In the genomic region with DNA sequence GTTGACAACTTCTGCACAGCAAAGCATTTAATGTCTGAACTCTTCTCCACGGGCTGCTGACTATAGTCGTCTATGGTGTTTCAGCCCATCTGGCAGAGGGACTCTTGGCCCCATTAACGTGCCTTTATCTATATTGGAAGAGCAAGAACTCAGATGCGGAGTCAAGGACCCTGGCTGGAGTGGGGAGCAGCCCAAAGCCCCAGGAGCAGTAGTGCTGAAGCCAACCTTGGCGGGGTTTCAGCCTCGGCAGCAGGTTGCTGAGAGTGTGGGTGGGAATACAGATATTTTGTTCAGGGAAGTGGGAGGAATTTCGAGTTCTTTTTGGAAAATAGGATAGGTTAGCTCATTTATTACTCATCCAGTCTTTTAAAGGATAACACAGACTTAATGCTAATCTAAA, we compare ENCODE assay signal across 21 cellular contexts. TPM values are rescaled to one million over a fixed set of nuclear protein-coding genes. Genes with fewer than 3 reads are reported as not detected.
DNase-seq lines count a peak whose midpoint lies in the region; TF ChIP-seq lines count a peak whose summit lies in the region.
"Had no signal": no experiment of that assay in that cellular context is flagged by ENCODE, and none has a peak within 500 bp of the region (broad histone marks: within the 10 kb centered on the region; RNA-seq: fewer than 3 reads in every experiment).

No MANE protein-coding gene starts in this region.

- no peaks in the 10 kb centered on the region for H3K9me3 ChIP-seq in thyroid gland
- H3K9me3 ChIP-seq: body of pancreas, colonic mucosa, HAP-1, sigmoid colon, transverse colon had no signal

- H3K4me3 Mint-ChIP-seq in mesothelial cell of epicardium: no peak overlapping the region
- H3K4me3 Mint-ChIP-seq: activated CD4-positive, alpha-beta T cell treated with anti-CD3 and anti-CD28 coated beads, Interleukin-2, amount 10 ng/mL, durations not matched to agents 7 days and 5 days; activated naive CD8-positive, alpha-beta T cell treated with anti-CD3 and anti-CD28 coated beads, Interleukin-2, amount 10 ng/mL, durations not matched to agents 7 days and 5 days; activated T-helper 17 cell treated with anti-CD3 and anti-CD28 coated beads, Interleukin-2, amount 50 U/mL, for 72 hours; stimulated activated naive B cell treated with anti-CD40 and anti-IgM and Interleukin-4, amounts not matched to agents 10 μg/mL and 1 μg/mL and 100 μg/mL, for 72 hours had no signal

- H3K4me3 ChIP-seq in thyroid gland (replicated peaks in 1 of 3): no peak overlapping the region
- H3K4me3 ChIP-seq: body of pancreas, colonic mucosa, HAP-1, hepatocyte, sigmoid colon, transverse colon had no signal

- TF ChIP-seq POLR2A in thyroid gland (IDR thresholded peaks at IDR 0.05): no peak

- H3K27me3 Mint-ChIP-seq in mesothelial cell of epicardium (ENCODE audit: low read depth): no peaks in the 10 kb centered on the region

- H3K9me3 Mint-ChIP-seq in mesothelial cell of epicardium: no peaks in the 10 kb centered on the region
- H3K9me3 Mint-ChIP-seq: activated CD4-positive, alpha-beta T cell treated with anti-CD3 and anti-CD28 coated beads, Interleukin-2, amount 10 ng/mL, durations not matched to agents 7 days and 5 days; activated naive CD8-positive, alpha-beta T cell treated with anti-CD3 and anti-CD28 coated beads, Interleukin-2, amount 10 ng/mL, durations not matched to agents 7 days and 5 days; activated T-helper 17 cell treated with anti-CD3 and anti-CD28 coated beads, Interleukin-2, amount 50 U/mL, for 72 hours; stimulated activated naive B cell treated with anti-CD40 and anti-IgM and Interleukin-4, amounts not matched to agents 10 μg/mL and 1 μg/mL and 100 μg/mL, for 72 hours had no signal

- H3K27ac ChIP-seq in caudate nucleus (ENCODE audit: low read depth, low read length): no peak overlapping the region
- peak overlapping the region; percentile 23 to 58 (median 53) for H3K27ac ChIP-seq in thyroid gland
- H3K27ac ChIP-seq: body of pancreas, colonic mucosa, hepatocyte had no signal

- DNase-seq in NCI-H187 treated with DMSO at 0.1 percent for 48 hours (lab: John Stamatoyannopoulos, UW) (peak; percentile 34), caudate nucleus (lab: John Stamatoyannopoulos, UW) (peak in 34 of 61 donors; percentile 9 to 82 (median 28)), mesothelial cell of epicardium (ENCODE audit: low spot score in 2 of 2, unreplicated experiment in 2 of 2) (no peak), thyroid gland (peak; percentile 61 to 72), GM20000 (ENCODE audit: low spot score) (no peak), NCI-H1048 (lab: John Stamatoyannopoulos, UW) (no peak)
- DNase-seq in activated naive CD4-positive, alpha-beta T cell (lab: John Stamatoyannopoulos, UW): no peak
- DNase-seq: activated CD4-positive, alpha-beta T cell treated with anti-CD3 and anti-CD28 coated beads, Interleukin-2, amount 10 ng/mL, durations not matched to agents 7 days and 5 days; activated naive CD8-positive, alpha-beta T cell treated with anti-CD3 and anti-CD28 coated beads, Interleukin-2, amount 10 ng/mL, durations not matched to agents 7 days and 5 days; body of pancreas; colonic mucosa; KG1; NCI-H2171; SHP77 treated with DMSO at 0.1 percent for 48 hours; sigmoid colon; stimulated activated naive B cell treated with anti-CD40 and anti-IgM and Interleukin-4, amounts not matched to agents 10 μg/mL and 1 μg/mL and 100 μg/mL, for 72 hours; transverse colon had no signal

- H3K36me3 ChIP-seq in thyroid gland: no peaks in the 10 kb centered on the region
- H3K36me3 ChIP-seq: colonic mucosa, HAP-1, sigmoid colon, transverse colon had no signal

- peak overlapping the region; percentile 21 for H3K27ac Mint-ChIP-seq in mesothelial cell of epicardium
- H3K27ac Mint-ChIP-seq: activated CD4-positive, alpha-beta T cell treated with anti-CD3 and anti-CD28 coated beads, Interleukin-2, amount 10 ng/mL, durations not matched to agents 7 days and 5 days; activated naive CD8-positive, alpha-beta T cell treated with anti-CD3 and anti-CD28 coated beads, Interleukin-2, amount 10 ng/mL, durations not matched to agents 7 days and 5 days; activated T-helper 17 cell treated with anti-CD3 and anti-CD28 coated beads, Interleukin-2, amount 50 U/mL, for 72 hours; stimulated activated naive B cell treated with anti-CD40 and anti-IgM and Interleukin-4, amounts not matched to agents 10 μg/mL and 1 μg/mL and 100 μg/mL, for 72 hours had no signal

- WGBS in thyroid gland, 2 donors: 20 to 28% methylated on average over 7 of the region's 7 CpGs

- TF ChIP-seq CTCF in mesothelial cell of epicardium (IDR thresholded peaks at IDR 0.05; ENCODE audit: unreplicated experiment): no peak
- no peak for TF ChIP-seq CTCF in thyroid gland (IDR thresholded peaks at IDR 0.05)
- no peak for TF ChIP-seq CTCF in GM20000 (IDR thresholded peaks at IDR 0.05; ENCODE audit: extremely low read depth, missing control alignments)

- intact Hi-C loops in thyroid gland (cut with DNase I): no loop called here

- peaks cover 54% of the 10 kb centered on the region for H3K4me1 Mint-ChIP-seq in mesothelial cell of epicardium
- H3K4me1 Mint-ChIP-seq: activated T-helper 17 cell treated with anti-CD3 and anti-CD28 coated beads, Interleukin-2, amount 50 U/mL, for 72 hours had no signal

- peaks cover 65 to 80% of the 10 kb centered on the region in 2 donors for H3K4me1 ChIP-seq in thyroid gland
- H3K4me1 ChIP-seq: colonic mucosa, HAP-1 had no signal

- H3K36me3 Mint-ChIP-seq in mesothelial cell of epicardium: no peaks in the 10 kb centered on the region
- H3K36me3 Mint-ChIP-seq: activated naive CD8-positive, alpha-beta T cell treated with anti-CD3 and anti-CD28 coated beads, Interleukin-2, amount 10 ng/mL, durations not matched to agents 7 days and 5 days; stimulated activated naive B cell treated with anti-CD40 and anti-IgM and Interleukin-4, amounts not matched to agents 10 μg/mL and 1 μg/mL and 100 μg/mL, for 72 hours had no signal

- no peaks in the 10 kb centered on the region for H3K27me3 ChIP-seq in thyroid gland
- H3K27me3 ChIP-seq: body of pancreas, colonic mucosa, hepatocyte, sigmoid colon, transverse colon had no signal

RNA-seq across cellular contexts. Expression of a gene that starts 34.2 kb away (rescaled TPM):
- total RNA-seq in mesothelial cell of epicardium (4.1 to 4.7 TPM (median 4.2 TPM) in 3 replicates), thyroid gland (1 to 10 TPM; 2.1 to 6.0 (median 4.8) TPM)
- total RNA-seq: activated CD4-positive, alpha-beta T cell treated with anti-CD3 and anti-CD28 coated beads, Interleukin-2, amount 10 ng/mL, durations not matched to agents 7 days and 5 days; activated naive CD8-positive, alpha-beta T cell treated with anti-CD3 and anti-CD28 coated beads, Interleukin-2, amount 10 ng/mL, durations not matched to agents 7 days and 5 days; T-helper 1 cell treated with Interleukin-12 subunit alpha and Interleukin-12 subunit beta and Interleukin-4 antibody, amounts not matched to agents 30 ng/mL and 1 ng/mL, for 36 hours had no signal

Comparison
In these comparisons a context has a peak if more than half of its experiments do, and no peak if none do; other contexts are left out.
1. DNase-seq: peak in NCI-H187 treated with DMSO at 0.1 percent for 48 hours (single experiment), caudate nucleus (34 of 61) and thyroid gland (2 of 2); none in mesothelial cell of epicardium (0 of 2), activated naive CD4-positive, alpha-beta T cell (0 of 4), GM20000 (single experiment) and NCI-H1048 (single experiment).